30 cellular contexts compared by ENCODE assay signal in the genomic region with DNA sequence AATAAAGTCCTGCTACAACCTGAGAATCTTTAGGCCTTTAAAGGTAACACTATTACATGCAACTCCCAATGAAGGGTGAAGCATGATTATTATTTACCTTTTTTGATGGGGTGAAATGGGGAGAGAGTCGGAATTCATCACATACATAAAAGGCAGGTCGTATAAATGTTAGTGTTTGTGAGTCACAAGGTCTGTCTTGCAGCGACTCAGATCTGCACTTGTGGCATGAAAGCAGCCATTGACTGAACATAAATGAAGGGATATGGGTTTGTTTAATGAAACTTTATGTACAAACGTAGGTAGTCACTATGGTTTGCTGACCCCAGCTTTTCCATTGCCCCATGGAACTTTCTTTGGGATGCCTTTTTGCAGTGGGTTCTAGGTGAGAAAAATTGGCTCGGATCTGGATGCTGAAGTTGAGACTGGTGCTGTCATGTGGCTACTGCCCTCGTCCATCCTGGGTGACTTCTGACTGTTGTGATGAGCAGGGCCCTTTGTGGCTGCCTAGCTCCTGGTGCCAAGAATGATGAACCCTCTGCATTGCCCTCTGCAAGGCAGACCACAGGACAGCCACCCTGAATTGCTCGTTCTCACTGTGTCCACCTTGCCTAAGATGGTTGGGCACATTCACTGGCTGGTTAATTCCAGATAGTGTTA. TPM values are rescaled to one million over a fixed set of nuclear protein-coding genes. Genes with fewer than 3 reads are reported as not detected.
"Had no signal": no experiment of that assay in that cellular context is flagged by ENCODE, and none has a peak within 500 bp of the region (broad histone marks: within the 10 kb centered on the region; RNA-seq: fewer than 3 reads in every experiment).

No MANE protein-coding gene starts in this region.

- ATAC-seq: activated T-helper 17 cell treated with anti-CD3 and anti-CD28 coated beads, Interleukin-2, amount 50 U/mL, for 72 hours; gastroesophageal sphincter; heart left ventricle; left cardiac atrium; mucosa of descending colon; sciatic nerve; stimulated activated effector memory CD8-positive, alpha-beta T cell treated with anti-CD3 and anti-CD28 coated beads, Interleukin-12 subunit alpha, Interleukin-12 subunit beta, amount 100 ng/mL, for 72 hours had no signal

- H3K27ac Mint-ChIP-seq: activated naive CD8-positive, alpha-beta T cell; stimulated activated effector memory CD8-positive, alpha-beta T cell treated with anti-CD3 and anti-CD28 coated beads, Interleukin-12 subunit alpha, Interleukin-12 subunit beta, amount 100 ng/mL, for 72 hours; T-helper 2 cell treated with Interferon-gamma antibody and Interleukin-4, amounts not matched to agents 5 μg/mL and 100 μg/mL, for 36 hours had no signal

- H3K4me3 ChIP-seq: colonic mucosa, esophagus muscularis mucosa, gastroesophageal sphincter, heart left ventricle, mucosa of descending colon, testis, uterus had no signal

- H3K4me1 Mint-ChIP-seq: stimulated activated effector memory CD8-positive, alpha-beta T cell treated with anti-CD3 and anti-CD28 coated beads, Interleukin-12 subunit alpha, Interleukin-12 subunit beta, amount 100 ng/mL, for 72 hours had no signal

- DNase-seq: activated CD4-positive, alpha-beta T cell treated with anti-CD3 and anti-CD28 coated beads, Interleukin-2, amount 50 U/mL, for 4 hours; activated CD4-positive, CD25-positive, alpha-beta regulatory T cell treated with anti-CD3 and anti-CD28 coated beads, Interleukin-2, amount 50 U/mL, for 72 hours; activated CD8-positive, alpha-beta memory T cell treated with anti-CD3 and anti-CD28 coated beads for 24 hours; activated CD8-positive, alpha-beta memory T cell treated with anti-CD3 and anti-CD28 coated beads, Interleukin-2, amount 50 U/mL, for 4 hours; activated naive CD4-positive, alpha-beta T cell; activated T-cell treated with anti-CD3 and anti-CD28 coated beads, Interleukin-2, amount 50 U/mL, for 24 hours; amniotic stem cell; colonic mucosa; heart left ventricle; islet precursor cell; left cardiac atrium; mesenchymal stem cell; mucosa of descending colon; small intestine; stimulated activated CD4-positive, alpha-beta T cell treated with anti-CD3 and anti-CD28 coated beads, Interleukin-2, amount 100 ng/mL, for 24 hours; testis; trophoblast cell; uterus; WERI-Rb-1 had no signal

- H3K36me3 Mint-ChIP-seq: activated naive CD8-positive, alpha-beta T cell; stimulated activated effector memory CD8-positive, alpha-beta T cell treated with anti-CD3 and anti-CD28 coated beads, Interleukin-12 subunit alpha, Interleukin-12 subunit beta, amount 100 ng/mL, for 72 hours had no signal

- H3K4me3 Mint-ChIP-seq: activated naive CD8-positive, alpha-beta T cell; activated T-cell treated with anti-CD3 and anti-CD28 coated beads, Interleukin-2, amount 50 U/mL, for 24 hours; activated T-helper 17 cell treated with anti-CD3 and anti-CD28 coated beads, Interleukin-2, amount 50 U/mL, for 72 hours; neural crest cell; stimulated activated effector memory CD8-positive, alpha-beta T cell treated with anti-CD3 and anti-CD28 coated beads, Interleukin-12 subunit alpha, Interleukin-12 subunit beta, amount 100 ng/mL, for 72 hours; T-helper 2 cell treated with Interferon-gamma antibody and Interleukin-4, amounts not matched to agents 5 μg/mL and 100 μg/mL, for 36 hours had no signal

- H3K27me3 Mint-ChIP-seq: activated naive CD8-positive, alpha-beta T cell; activated T-cell treated with anti-CD3 and anti-CD28 coated beads, Interleukin-2, amount 50 U/mL, for 24 hours; activated T-helper 17 cell treated with anti-CD3 and anti-CD28 coated beads, Interleukin-2, amount 50 U/mL, for 72 hours had no signal

- H3K9me3 Mint-ChIP-seq: activated T-cell treated with anti-CD3 and anti-CD28 coated beads, Interleukin-2, amount 50 U/mL, for 24 hours; activated T-helper 17 cell treated with anti-CD3 and anti-CD28 coated beads, Interleukin-2, amount 50 U/mL, for 72 hours; neural crest cell; stimulated activated effector memory CD8-positive, alpha-beta T cell treated with anti-CD3 and anti-CD28 coated beads, Interleukin-12 subunit alpha, Interleukin-12 subunit beta, amount 100 ng/mL, for 72 hours; T-helper 2 cell treated with Interferon-gamma antibody and Interleukin-4, amounts not matched to agents 5 μg/mL and 100 μg/mL, for 36 hours had no signal

RNA-seq across cellular contexts. Expression of a gene that starts 11.2 kb away (rescaled TPM):
- total RNA-seq: activated T-helper 17 cell treated with anti-CD3 and anti-CD28 coated beads, Interleukin-2, amount 50 U/mL, for 72 hours; bronchial epithelial cell; colonic mucosa; esophagus muscularis mucosa; gastroesophageal sphincter; heart left ventricle; left cardiac atrium; liver; mucosa of descending colon; neural crest cell; omental fat pad; sciatic nerve; uterus had no signal
